ENCODE assay signal across 28 cellular contexts in the genomic region with DNA sequence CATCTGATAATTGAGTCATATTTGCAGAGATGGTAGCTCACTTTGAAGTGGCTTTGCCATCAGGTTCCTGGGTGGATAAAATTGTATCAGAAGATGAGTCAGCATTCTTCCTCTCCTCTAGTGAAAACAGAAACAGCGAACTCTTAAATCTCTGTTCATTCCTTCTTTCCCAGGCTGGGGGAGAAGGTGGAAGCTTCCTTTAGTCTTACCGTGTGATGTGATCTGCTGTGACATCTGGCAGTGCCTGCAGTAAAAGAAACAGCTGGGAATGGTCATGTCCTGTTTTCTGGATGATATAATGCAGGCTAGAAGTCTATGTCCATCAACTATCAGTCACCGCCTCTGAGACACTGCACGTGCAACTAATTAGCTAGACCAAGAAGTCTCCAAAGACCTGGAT.
DNase-seq lines count a peak whose midpoint lies in the region; ATAC-seq, FAIRE-seq and TF ChIP-seq lines count a peak whose summit lies in the region.
"Had no signal": no experiment of that assay in that cellular context is flagged by ENCODE, and none has a peak within 500 bp of the region (broad histone marks: within the 10 kb centered on the region; RNA-seq: fewer than 3 reads in every experiment).

No MANE protein-coding gene starts in this region.

- TF ChIP-seq RAD21 in HepG2 (CRISPR knock-in tag; IDR thresholded peaks at IDR 0.05): no peak

- TF ChIP-seq EP300 in HepG2 (IDR thresholded peaks at IDR 0.05; ENCODE audit: low read depth in 2 of 2, low read length in 2 of 2): no peak
- no peak for TF ChIP-seq EP300 in HepG2 (CRISPR knock-in tag; IDR thresholded peaks at IDR 0.05; ENCODE audit: borderline replicate concordance)

- no TSS peak for BruUV-seq in HepG2 (replicated peaks; lab: Mats Ljungman, UMichigan)

- H3K4me1 Mint-ChIP-seq in astrocyte (ENCODE audit: low read depth, unreplicated experiment): peaks cover 18% of the 10 kb centered on the region

- TF ChIP-seq POLR2A in HepG2 (IDR thresholded peaks at IDR 0.05; ENCODE audit: insufficient read depth in 1 of 2, low read depth in 2 of 2, low read length in 2 of 2) (no peak), right lobe of liver (IDR thresholded peaks at IDR 0.05) (no peak)

- DNase-seq in HepG2 (ENCODE audit: low spot score): no peak
- DNase-seq in right lobe of liver: no peak
- DNase-seq in astrocyte (ENCODE audit: low read depth): peak; percentile 50
- peak; percentile 46 for DNase-seq in left kidney (ENCODE audit: low read depth, low spot score)
- no peak for DNase-seq in ACHN
- DNase-seq in HEK293T (ENCODE audit: extremely low spot score): no peak
- no peak for DNase-seq in cortex of kidney (lab: John Stamatoyannopoulos, UW)
- DNase-seq: activated CD4-positive, alpha-beta T cell treated with anti-CD3 and anti-CD28 coated beads, Interleukin-2, amount 50 U/mL, for 4 hours; activated gamma-delta T cell treated with Interleukin-2 at 50 U/mL for 16 hours; amniotic stem cell; CD4-positive, alpha-beta T cell; central memory CD4-positive, alpha-beta T cell; DMS153; effector CD4-positive, alpha-beta T cell; glutamatergic neuron; GOT3; left ventricle myocardium inferior; NCI-H1930; NCI-H226; stimulated activated CD4-positive, alpha-beta T cell treated with anti-CD3 and anti-CD28 coated beads, Interleukin-15, amount 100 ng/mL, for 24 hours; uterus had no signal

- H3K79me2 ChIP-seq in HepG2 (ENCODE audit: insufficient read depth, low read length): no peaks in the 10 kb centered on the region
- H3K79me2 ChIP-seq in astrocyte (ENCODE audit: insufficient read depth, low read length): no peaks in the 10 kb centered on the region

- peaks cover 15% of the 10 kb centered on the region for H3K4me1 ChIP-seq in HepG2 (ENCODE audit: insufficient read depth, low read length)
- no peaks in the 10 kb centered on the region for H3K4me1 ChIP-seq in right lobe of liver
- H3K4me1 ChIP-seq in astrocyte (ENCODE audit: insufficient read depth, low read length): peaks cover 11% of the 10 kb centered on the region
- H3K4me1 ChIP-seq: SJSA1, uterus had no signal

- no peak overlapping the region for H3K4me3 Mint-ChIP-seq in astrocyte (ENCODE audit: unreplicated experiment)
- H3K4me3 Mint-ChIP-seq: CD4-positive, alpha-beta T cell; T-helper 2 cell treated with Interferon-gamma antibody and Interleukin-4, amounts not matched to agents 5 μg/mL and 100 μg/mL, for 36 hours; WTC11 had no signal

- no peak overlapping the region for H3K4me3 ChIP-seq in HepG2 (replicated peaks in 1 of 3; ENCODE audit: insufficient read depth in 1 of 3, low read depth in 2 of 3, low read length in 3 of 3)
- H3K4me3 ChIP-seq in right lobe of liver: no peak overlapping the region
- H3K4me3 ChIP-seq in astrocyte (ENCODE audit: insufficient read depth, low read depth, low read length): no peak overlapping the region
- H3K4me3 ChIP-seq: left ventricle myocardium inferior, mucosa of descending colon, SJSA1, uterus had no signal

- POLR2A ChIA-PET in HepG2 (lab: Yijun Ruan, JAX): no interaction called here
- POLR2A ChIA-PET in HEK293T (lab: Yijun Ruan, JAX): no interaction called here

- peaks cover 2% of the 10 kb centered on the region for H3K36me3 Mint-ChIP-seq in astrocyte (ENCODE audit: low read depth, unreplicated experiment)

- H3K27me3 Mint-ChIP-seq in astrocyte (ENCODE audit: low read depth, unreplicated experiment): peaks cover 9% of the 10 kb centered on the region

- H4K20me1 ChIP-seq in HepG2 (ENCODE audit: insufficient read depth, low read length) (no peaks in the 10 kb centered on the region), astrocyte (ENCODE audit: insufficient read depth, low read length) (no peaks in the 10 kb centered on the region)

- H3K4me2 ChIP-seq in HepG2 (ENCODE audit: low read depth, low read length) (no peak overlapping the region), astrocyte (ENCODE audit: low read length) (peak overlapping the region; percentile 5)
- H3K4me2 ChIP-seq: KMS-11 had no signal

- H3K27ac ChIP-seq in HepG2 (ENCODE audit: extremely low read length, insufficient read depth, low read length) (no peak overlapping the region), right lobe of liver (no peak overlapping the region), astrocyte (ENCODE audit: low read depth, low read length) (no peak overlapping the region)
- H3K27ac ChIP-seq: KMS-11, left ventricle myocardium inferior, SJSA1, uterus had no signal

- H3K9me3 ChIP-seq in HepG2 (ENCODE audit: low read length): peaks cover 13% of the 10 kb centered on the region; the same call in 1 of the 2 replicates
- H3K9me3 ChIP-seq in right lobe of liver: no peaks in the 10 kb centered on the region
- peaks cover 14% of the 10 kb centered on the region for H3K9me3 ChIP-seq in astrocyte (ENCODE audit: insufficient read depth, low read depth, low read length)
- H3K9me3 ChIP-seq: uterus had no signal

- H3K9ac ChIP-seq in HepG2 (ENCODE audit: insufficient read depth, low read depth, low read length): no peak overlapping the region
- no peak overlapping the region for H3K9ac ChIP-seq in astrocyte (ENCODE audit: low read length)
- H3K9ac ChIP-seq: KMS-11 had no signal

- in situ Hi-C loops in HepG2 (cut with HindIII; ENCODE audit: extremely low pct_ligation_motif_present, low pct_unique_long_range_greater_than_20kb) (no loop called here), ACHN (cut with HindIII; ENCODE audit: low pct_ligation_motif_present, low pct_unique_long_range_greater_than_20kb, low sequenced_read_pairs) (no loop called here)

- intact Hi-C loops in HepG2 (cut with micrococcal nuclease; ENCODE audit: unreplicated experiment): no loop called here
- intact Hi-C loops in right lobe of liver (cut with DNase I): no loop called here

- CTCF ChIA-PET in HepG2 (lab: Yijun Ruan, JAX; ENCODE audit: low intra/inter-chr PET ratio, low total read pairs): no interaction called here
- CTCF ChIA-PET in HEK293T (lab: Yijun Ruan, JAX): no interaction called here

- no peak for TF ChIP-seq CTCF in HepG2 (CRISPR knock-in tag; IDR thresholded peaks at IDR 0.05)
- TF ChIP-seq CTCF in right lobe of liver (IDR thresholded peaks at IDR 0.05): no peak
- TF ChIP-seq CTCF in astrocyte (IDR thresholded peaks at IDR 0.05; ENCODE audit: insufficient read depth, low read depth, low read length): no peak

- H3K27ac Mint-ChIP-seq in astrocyte (ENCODE audit: unreplicated experiment): peak overlapping the region; percentile 11
- H3K27ac Mint-ChIP-seq: CD4-positive, alpha-beta T cell; T-helper 2 cell treated with Interferon-gamma antibody and Interleukin-4, amounts not matched to agents 5 μg/mL and 100 μg/mL, for 36 hours; WTC11 had no signal

- H3K27me3 ChIP-seq in HepG2 (ENCODE audit: control insufficient read depth in 1 of 2, insufficient read depth in 2 of 2, low read length in 2 of 2): peaks cover 0 to 13% of the 10 kb centered on the region in 2 experiments; a peak in 3 of 5 replicates
- no peaks in the 10 kb centered on the region for H3K27me3 ChIP-seq in right lobe of liver
- H3K27me3 ChIP-seq in astrocyte (ENCODE audit: insufficient read depth, low read length): no peaks in the 10 kb centered on the region
- H3K27me3 ChIP-seq: SJSA1, uterus had no signal

- no peak for ATAC-seq in HepG2
- no peak for ATAC-seq in right lobe of liver
- ATAC-seq in GM18517 (IDR thresholded peaks at IDR 0.05; ENCODE audit: unreplicated experiment): no peak
- ATAC-seq: WTC11 had no signal

- H3K9me3 Mint-ChIP-seq in astrocyte (ENCODE audit: unreplicated experiment): peaks cover 24% of the 10 kb centered on the region

- FAIRE-seq in HepG2 (lab: Jason Lieb, UNC) (no peak), astrocyte (lab: Jason Lieb, UNC) (no peak)
- FAIRE-seq: GM12892 had no signal

- H2AFZ ChIP-seq in HepG2 (ENCODE audit: low read length): no peak overlapping the region
- no peak overlapping the region for H2AFZ ChIP-seq in astrocyte (ENCODE audit: low read depth, low read length)

- WGBS in HepG2 (ENCODE audit: low lambda C conversion rate): 84% methylated on average over 4 of the region's 4 CpGs
- 58% methylated on average over 3 of the region's 4 CpGs for WGBS in right lobe of liver (ENCODE audit: insufficient coverage, low coverage, low lambda C conversion rate, missing lambda C conversion rate)

- H3K36me3 ChIP-seq in HepG2 (replicated peaks in 1 of 2; ENCODE audit: control insufficient read depth in 1 of 2, insufficient read depth in 2 of 2, low read length in 2 of 2) (no peaks in the 10 kb centered on the region), right lobe of liver (no peaks in the 10 kb centered on the region), astrocyte (ENCODE audit: insufficient read depth, low read length) (no peaks in the 10 kb centered on the region)
- H3K36me3 ChIP-seq: left ventricle myocardium inferior, SJSA1, uterus had no signal

TF ChIP-seq in HepG2, 621 proteins besides CTCF, POLR2A, EP300 and RAD21 (continues in another document):
- TF ChIP-seq ZNF598 (CRISPR knock-in tag; IDR thresholded peaks at IDR 0.05; ENCODE audit: borderline replicate concordance) (no peak), ARNT2 (CRISPR knock-in tag; IDR thresholded peaks at IDR 0.05; ENCODE audit: low read depth) (no peak), MAFK (conservative IDR thresholded peaks at IDR 0.05 in 1 of 2, IDR thresholded peaks at IDR 0.05 in 1 of 2; ENCODE audit: low read length in 2 of 2) (peak; percentile 78 to 85), ZBTB38 (CRISPR knock-in tag; IDR thresholded peaks at IDR 0.05) (no peak)

TF ChIP-seq in HEK293T, 16 proteins besides CTCF, POLR2A, EP300 and RAD21:
- no peak for TF ChIP-seq NFRKB (IDR thresholded peaks at IDR 0.05)
- TF ChIP-seq LEF1 (IDR thresholded peaks at IDR 0.05; ENCODE audit: borderline replicate concordance): no peak
- no peak for TF ChIP-seq ARNT (IDR thresholded peaks at IDR 0.05)
- TF ChIP-seq TARDBP (IDR thresholded peaks at IDR 0.05): no peak
- no peak for TF ChIP-seq SP1 (IDR thresholded peaks at IDR 0.05)
- TF ChIP-seq, protein P1, sequence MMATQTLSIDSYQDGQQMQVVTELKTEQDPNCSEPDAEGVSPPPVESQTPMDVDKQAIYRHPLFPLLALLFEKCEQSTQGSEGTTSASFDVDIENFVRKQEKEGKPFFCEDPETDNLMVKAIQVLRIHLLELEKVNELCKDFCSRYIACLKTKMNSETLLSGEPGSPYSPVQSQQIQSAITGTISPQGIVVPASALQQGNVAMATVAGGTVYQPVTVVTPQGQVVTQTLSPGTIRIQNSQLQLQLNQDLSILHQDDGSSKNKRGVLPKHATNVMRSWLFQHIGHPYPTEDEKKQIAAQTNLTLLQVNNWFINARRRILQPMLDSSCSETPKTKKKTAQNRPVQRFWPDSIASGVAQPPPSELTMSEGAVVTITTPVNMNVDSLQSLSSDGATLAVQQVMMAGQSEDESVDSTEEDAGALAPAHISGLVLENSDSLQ (IDR thresholded peaks at IDR 0.05): no peak
- no peak for TF ChIP-seq ZNF384 (IDR thresholded peaks at IDR 0.05)
- no peak for TF ChIP-seq FOXM1 (IDR thresholded peaks at IDR 0.05; ENCODE audit: borderline replicate concordance)
- no peak for TF ChIP-seq FOXA1 (IDR thresholded peaks at IDR 0.05)

Comparison
In these comparisons a context has a peak if more than half of its experiments do, and no peak if none do; other contexts are left out.
1. DNase-seq: peak in astrocyte (single experiment) and left kidney (single experiment); none in HepG2 (single experiment), right lobe of liver (0 of 3), ACHN (single experiment), HEK293T (single experiment) and cortex of kidney (single experiment).